Comparison of ENCODE assay signal across 15 cellular contexts in genomic region chr21:17930102-17930501, GRCh38.
"Had no signal": no experiment of that assay in that cellular context is flagged by ENCODE, and none has a peak within 500 bp of the region (broad histone marks: within the 10 kb centered on the region; RNA-seq: fewer than 3 reads in every experiment).

No MANE protein-coding gene starts in this region.

- H3K27me3 ChIP-seq: ascending aorta, gastrocnemius medialis, heart left ventricle, sigmoid colon had no signal

- H3K27ac ChIP-seq: ascending aorta, coronary artery, gastrocnemius medialis, heart left ventricle, sigmoid colon, WERI-Rb-1 had no signal

- DNase-seq: activated CD4-positive, alpha-beta T cell treated with anti-CD3 and anti-CD28 coated beads for 1 hour; activated CD4-positive, alpha-beta T cell treated with anti-CD3 and anti-CD28 coated beads, Interleukin-2, amount 50 U/mL, for 4 hours; activated gamma-delta T cell; erythroblast; gastrocnemius medialis; heart left ventricle; kidney glomerular epithelial cell; mesenchymal stem cell; occipital lobe; sigmoid colon; stimulated activated CD4-positive, alpha-beta T cell treated with anti-CD3 and anti-CD28 coated beads, Interleukin-4, amount 100 ng/mL, for 24 hours; stimulated activated naive B cell treated with anti-CD40 and anti-IgM and Interleukin-4, amounts not matched to agents 10 μg/mL and 1 μg/mL and 100 μg/mL, for 72 hours; WERI-Rb-1 had no signal

- H3K36me3 ChIP-seq: ascending aorta, gastrocnemius medialis, heart left ventricle, sigmoid colon, WERI-Rb-1 had no signal

- H3K4me1 ChIP-seq: ascending aorta, gastrocnemius medialis, heart left ventricle, sigmoid colon had no signal

- H3K9me3 ChIP-seq: ascending aorta, gastrocnemius medialis, sigmoid colon had no signal

- H3K4me3 ChIP-seq: ascending aorta, coronary artery, gastrocnemius medialis, heart left ventricle, sigmoid colon had no signal
